ENCODE assay signal across 9 cellular contexts in genomic region chr7:45920543-45921380, GRCh38. TPM values are rescaled to one million over a fixed set of nuclear protein-coding genes. Genes with fewer than 3 reads are reported as not detected.
DNase-seq lines count a peak whose midpoint lies in the region; TF ChIP-seq lines count a peak whose summit lies in the region.
"Had no signal": no experiment of that assay in that cellular context is flagged by ENCODE, and none has a peak within 500 bp of the region (broad histone marks: within the 10 kb centered on the region; RNA-seq: fewer than 3 reads in every experiment).

Gene IGFBP3 (minus strand): TSS chr7:45921272. CDS start chr7:45921140, 132 bp downstream.

- 1 to 20% methylated on average over 1 to 21 of the region's 109 CpGs for WGBS in esophagus squamous epithelium, 2 donors

- H3K9me2 ChIP-seq in Karpas-422 (replicated peaks; ENCODE audit: insufficient read depth, low read length) = no peaks in the 10 kb centered on the region

- no peak for TF ChIP-seq CTCF in WI38 (IDR thresholded peaks at IDR 0.05; ENCODE audit: low read depth, low read length)
- no peak for TF ChIP-seq CTCF in esophagus squamous epithelium (IDR thresholded peaks at IDR 0.05)
- TF ChIP-seq CTCF in uterus (IDR thresholded peaks at IDR 0.05) = peak in 2 of 4 experiments; percentile 31 to 40

- H3K79me2 ChIP-seq in Karpas-422 (ENCODE audit: low read length) = no peaks in the 10 kb centered on the region

- H4K20me1 ChIP-seq in BLaER1 treated with 17β-estradiol and CSF1 and Interleukin-3, amounts not matched to agents 10 nM and 100 nM = peaks cover 0 to 17% (median 0%) of the 10 kb centered on the region in 11 experiments; a peak in 6 of 22 replicates
- no peaks in the 10 kb centered on the region for H4K20me1 ChIP-seq in Karpas-422 (ENCODE audit: insufficient read depth, low read depth, low read length)

- H3K27me3 ChIP-seq in BLaER1 treated with 17β-estradiol and CSF1 and Interleukin-3, amounts not matched to agents 10 nM and 100 nM = peaks cover 56 to 66% (median 59%) of the 10 kb centered on the region in 11 experiments
- H3K27me3 ChIP-seq in HUES48 (ENCODE audit: control insufficient read depth, insufficient read depth, low read length) (peaks cover 62% of the 10 kb centered on the region), esophagus squamous epithelium (peaks cover 0 to 87% (median 12%) of the 10 kb centered on the region in 4 donors), muscle layer of colon (ENCODE audit: control insufficient read depth in 1 of 2, insufficient read depth in 2 of 2, low read length in 2 of 2) (peaks cover 17 to 36% of the 10 kb centered on the region in 2 donors), uterus (no peaks in the 10 kb centered on the region), Karpas-422 (ENCODE audit: low read length) (no peaks in the 10 kb centered on the region)

- 0 out of 22 replicates have a peak within 1 kb of the TSS, but pooled peaks of 2 of the 11 experiments have one; percentile 12 to 29 for H3K9ac ChIP-seq in BLaER1 treated with 17β-estradiol and CSF1 and Interleukin-3, amounts not matched to agents 10 nM and 100 nM
- H3K9ac ChIP-seq in HUES48 (ENCODE audit: low read depth, low read length) (peak within 1 kb of the TSS; percentile 46; the same call in 1 of the 2 replicates), muscle layer of colon (ENCODE audit: low read length) (no peak within 1 kb of the TSS), Karpas-422 (ENCODE audit: low read length) (no peak within 1 kb of the TSS)

- H3K4me1 ChIP-seq in BLaER1 treated with 17β-estradiol and CSF1 and Interleukin-3, amounts not matched to agents 10 nM and 100 nM = peaks cover 19 to 32% (median 23%) of the 10 kb centered on the region in 10 experiments
- H3K4me1 ChIP-seq in HUES48 (ENCODE audit: control insufficient read depth, insufficient read depth, low read length) (peaks cover 46% of the 10 kb centered on the region), esophagus squamous epithelium (peaks cover 22 to 58% (median 27%) of the 10 kb centered on the region in 3 donors), muscle layer of colon (ENCODE audit: insufficient read depth, low read length) (peaks cover 39% of the 10 kb centered on the region), uterus (peaks cover 0 to 4% of the 10 kb centered on the region in 2 donors), Karpas-422 (ENCODE audit: low read length) (no peaks in the 10 kb centered on the region)

- H3K36me3 ChIP-seq in BLaER1 treated with 17β-estradiol and CSF1 and Interleukin-3, amounts not matched to agents 10 nM and 100 nM = no peaks in the 10 kb centered on the region
- H3K36me3 ChIP-seq in HUES48 (ENCODE audit: control insufficient read depth, insufficient read depth, low read length) (peaks cover 8% of the 10 kb centered on the region), esophagus squamous epithelium (no peaks in the 10 kb centered on the region), muscle layer of colon (ENCODE audit: insufficient read depth, low read length) (no peaks in the 10 kb centered on the region), uterus (no peaks in the 10 kb centered on the region), Karpas-422 (ENCODE audit: insufficient read depth, low read length) (no peaks in the 10 kb centered on the region)
- H3K36me3 ChIP-seq: neutrophil had no signal

- no peak within 1 kb of the TSS for H3K27ac ChIP-seq in BLaER1 treated with 17β-estradiol and CSF1 and Interleukin-3, amounts not matched to agents 10 nM and 100 nM
- no peak within 1 kb of the TSS for H3K27ac ChIP-seq in HUES48 (ENCODE audit: low read depth, low read length)
- peak within 1 kb of the TSS; percentile 16 to 56 (median 42) for H3K27ac ChIP-seq in esophagus squamous epithelium
- H3K27ac ChIP-seq in muscle layer of colon (ENCODE audit: low read depth, low read length) = no peak within 1 kb of the TSS
- peak within 1 kb of the TSS; percentile 69 to 89 for H3K27ac ChIP-seq in uterus
- no peak within 1 kb of the TSS for H3K27ac ChIP-seq in Karpas-422 (ENCODE audit: low read length)
- H3K27ac ChIP-seq: neutrophil had no signal

- DNase-seq in esophagus squamous epithelium (lab: John Stamatoyannopoulos, UW) = no peak
- peak; percentile 48 to 71 for DNase-seq in uterus
- no peak for DNase-seq in Karpas-422
- DNase-seq in activated CD4-positive, alpha-beta T cell treated with anti-CD3 and anti-CD28 coated beads for 48 hours = no peak

- no peak within 1 kb of the TSS for H2AFZ ChIP-seq in Karpas-422 (ENCODE audit: low read length)

- H3K4me3 ChIP-seq in BLaER1 treated with 17β-estradiol and CSF1 and Interleukin-3, amounts not matched to agents 10 nM and 100 nM = peak within 1 kb of the TSS; percentile 49 to 68 (median 59)
- H3K4me3 ChIP-seq in HUES48 (ENCODE audit: low read depth, low read length) (peak within 1 kb of the TSS; percentile 77), WI38 (ENCODE audit: low read depth, low read length) (peak within 1 kb of the TSS; percentile 73), esophagus squamous epithelium (peak within 1 kb of the TSS; percentile 31 to 71 (median 46)), muscle layer of colon (ENCODE audit: low read depth in 1 of 2, low read length in 2 of 2) (peak within 1 kb of the TSS; percentile 23 to 53), uterus (peak within 1 kb of the TSS; percentile 41 to 76), Karpas-422 (ENCODE audit: low read length) (no peak within 1 kb of the TSS)

- peaks cover 0 to 10% (median 4%) of the 10 kb centered on the region in 11 experiments; a peak in 7 of 22 replicates for H3K9me3 ChIP-seq in BLaER1 treated with 17β-estradiol and CSF1 and Interleukin-3, amounts not matched to agents 10 nM and 100 nM (replicated peaks in 1 of 11)
- H3K9me3 ChIP-seq in HUES48 (ENCODE audit: control insufficient read depth, insufficient read depth, low read length) = no peaks in the 10 kb centered on the region
- H3K9me3 ChIP-seq in esophagus squamous epithelium = no peaks in the 10 kb centered on the region
- no peaks in the 10 kb centered on the region for H3K9me3 ChIP-seq in muscle layer of colon (ENCODE audit: low read length)
- H3K9me3 ChIP-seq in uterus = no peaks in the 10 kb centered on the region
- H3K9me3 ChIP-seq in Karpas-422 (ENCODE audit: low read length) = no peaks in the 10 kb centered on the region
- H3K9me3 ChIP-seq: neutrophil had no signal

- intact Hi-C loops in esophagus squamous epithelium (cut with DNase I) = loop anchor here (5.0 kb wide), 1 partner anchor 1167 kb away; no protein-coding TSS in a partner anchor
- intact Hi-C loops in uterus (cut with DNase I; ENCODE audit: low total_unique reads) = loop anchor here (5.0 to 10.0 kb wide), 2 partner anchors 1167 to 1254 kb away; no protein-coding TSS in a partner anchor

- peak in 1 of 4 donors; percentile 8 for TF ChIP-seq POLR2A in esophagus squamous epithelium (IDR thresholded peaks at IDR 0.05)
- peak in 1 of 2 donors; percentile 70 for TF ChIP-seq POLR2A in uterus (IDR thresholded peaks at IDR 0.05)

- H3K4me2 ChIP-seq in BLaER1 treated with 17β-estradiol and CSF1 and Interleukin-3, amounts not matched to agents 10 nM and 100 nM = peak within 1 kb of the TSS; percentile 83 to 94 (median 92)
- no peak within 1 kb of the TSS for H3K4me2 ChIP-seq in Karpas-422 (ENCODE audit: low read depth, low read length, poor library complexity, severe bottlenecking)

RNA-seq across cellular contexts. Expression of gene IGFBP3, which starts in this region (rescaled TPM):
- total RNA-seq in esophagus squamous epithelium = 10 to 100 TPM; 11.8 to 68.4 (median 47.9) TPM
- total RNA-seq in uterus = 100 to 1,000 TPM; 202 to 345 (median 319) TPM
- not detected in 2 replicates for total RNA-seq in Karpas-422 (2014; rRNA removed; shearing (Covaris generic); ENCODE audit: low replicate concordance)

Comparison
In these comparisons a context has a peak if more than half of its experiments do, and no peak if none do; other contexts are left out.
1. RNA of gene IGFBP3 (total RNA-seq): 202 to 345 TPM in uterus and 11.8 to 68.4 TPM in esophagus squamous epithelium; not detected in Karpas-422; every median in the first group is over 10 times any median in the second.
2. H3K27ac ChIP-seq: peak in esophagus squamous epithelium (4 of 4) and uterus (2 of 2); none in BLaER1 treated with 17β-estradiol and CSF1 and Interleukin-3, amounts not matched to agents 10 nM and 100 nM (0 of 11), HUES48 (single experiment), muscle layer of colon (single experiment) and Karpas-422 (single experiment).
3. DNase-seq: peak in uterus (2 of 2); none in esophagus squamous epithelium (single experiment), Karpas-422 (single experiment) and activated CD4-positive, alpha-beta T cell treated with anti-CD3 and anti-CD28 coated beads for 48 hours (single experiment).